In the genomic region with DNA sequence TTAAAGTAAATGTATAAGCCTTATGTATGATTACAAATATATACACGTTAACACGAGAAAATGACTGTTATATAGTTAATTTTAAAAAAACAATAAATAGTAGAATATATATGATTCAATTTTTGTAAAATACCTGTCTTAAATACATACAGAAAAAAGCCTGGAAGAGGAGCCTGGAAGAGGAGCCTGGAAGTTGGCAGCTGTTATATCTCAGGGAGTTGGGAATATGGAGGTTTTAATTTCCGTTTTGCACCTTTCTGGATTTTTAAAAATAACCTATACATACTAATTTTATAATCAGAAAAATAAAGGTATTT, we compare ENCODE assay signal across 16 cellular contexts.
"Had no signal": no experiment of that assay in that cellular context is flagged by ENCODE, and none has a peak within 500 bp of the region (broad histone marks: within the 10 kb centered on the region; RNA-seq: fewer than 3 reads in every experiment).

No MANE protein-coding gene starts in this region.

- H3K4me1 Mint-ChIP-seq: activated CD4-positive, alpha-beta memory T cell treated with anti-CD3 and anti-CD28 coated beads, Interleukin-2, amount 10 ng/mL, durations not matched to agents 7 days and 5 days; activated CD4-positive, alpha-beta T cell treated with anti-CD3 and anti-CD28 coated beads, Interleukin-2, amount 10 ng/mL, durations not matched to agents 24 days and 14 days; activated naive CD4-positive, alpha-beta T cell treated with anti-CD3 and anti-CD28 coated beads, Interleukin-2, amount 50 U/mL, for 24 hours; natural killer cell had no signal

- H3K9me3 Mint-ChIP-seq: activated CD4-positive, alpha-beta memory T cell treated with anti-CD3 and anti-CD28 coated beads, Interleukin-2, amount 10 ng/mL, durations not matched to agents 7 days and 5 days; activated CD4-positive, alpha-beta T cell treated with anti-CD3 and anti-CD28 coated beads, Interleukin-2, amount 10 ng/mL, durations not matched to agents 24 days and 14 days; activated naive CD4-positive, alpha-beta T cell treated with anti-CD3 and anti-CD28 coated beads, Interleukin-2, amount 50 U/mL, for 24 hours; natural killer cell had no signal

- H3K4me3 ChIP-seq: body of pancreas, esophagus squamous epithelium, gastrocnemius medialis, left ventricle myocardium inferior, ovary, prostate gland, right atrium auricular region, spleen, testis, upper lobe of right lung had no signal

- H3K36me3 ChIP-seq: esophagus squamous epithelium, gastrocnemius medialis, left ventricle myocardium inferior, ovary, prostate gland, right atrium auricular region, spleen, upper lobe of right lung had no signal

- ATAC-seq: body of pancreas, gastrocnemius medialis had no signal

- H3K4me1 ChIP-seq: body of pancreas, esophagus squamous epithelium, gastrocnemius medialis, left ventricle myocardium inferior, prostate gland, right atrium auricular region, testis, upper lobe of right lung had no signal

- H3K27ac ChIP-seq: body of pancreas, esophagus squamous epithelium, gastrocnemius medialis, left ventricle myocardium inferior, ovary, prostate gland, right atrium auricular region, spleen, testis, upper lobe of right lung had no signal

- DNase-seq: activated gamma-delta T cell; effector CD8-positive, alpha-beta T cell; esophagus squamous epithelium; gastrocnemius medialis; left ventricle myocardium inferior; natural killer cell; spleen; upper lobe of right lung had no signal

- H3K36me3 Mint-ChIP-seq: activated naive CD4-positive, alpha-beta T cell treated with anti-CD3 and anti-CD28 coated beads, Interleukin-2, amount 50 U/mL, for 24 hours; natural killer cell had no signal

- H3K27me3 ChIP-seq: gastrocnemius medialis, ovary, right atrium auricular region, testis had no signal

- H3K27ac Mint-ChIP-seq: activated CD4-positive, alpha-beta memory T cell treated with anti-CD3 and anti-CD28 coated beads, Interleukin-2, amount 10 ng/mL, durations not matched to agents 7 days and 5 days; activated CD4-positive, alpha-beta T cell treated with anti-CD3 and anti-CD28 coated beads, Interleukin-2, amount 10 ng/mL, durations not matched to agents 24 days and 14 days; activated naive CD4-positive, alpha-beta T cell treated with anti-CD3 and anti-CD28 coated beads, Interleukin-2, amount 50 U/mL, for 24 hours; natural killer cell had no signal

- H3K9me3 ChIP-seq: body of pancreas, esophagus squamous epithelium, gastrocnemius medialis, left ventricle myocardium inferior, ovary, prostate gland, right atrium auricular region, testis, upper lobe of right lung had no signal

- H3K4me3 Mint-ChIP-seq: activated CD4-positive, alpha-beta memory T cell treated with anti-CD3 and anti-CD28 coated beads, Interleukin-2, amount 10 ng/mL, durations not matched to agents 7 days and 5 days; activated CD4-positive, alpha-beta T cell treated with anti-CD3 and anti-CD28 coated beads, Interleukin-2, amount 10 ng/mL, durations not matched to agents 24 days and 14 days; activated naive CD4-positive, alpha-beta T cell treated with anti-CD3 and anti-CD28 coated beads, Interleukin-2, amount 50 U/mL, for 24 hours; natural killer cell had no signal
